In genomic region chr11:126647735-126648134, GRCh38 we compare ENCODE assay signal across 13 cellular contexts.
A peak's percentile ranks its signal among the peaks of the same experiment; 100 is the strongest.
DNase-seq lines count a peak whose midpoint lies in the region; ATAC-seq and TF ChIP-seq lines count a peak whose summit lies in the region.
"Had no signal": no experiment of that assay in that cellular context is flagged by ENCODE, and none has a peak within 500 bp of the region (broad histone marks: within the 10 kb centered on the region; RNA-seq: fewer than 3 reads in every experiment).

No MANE protein-coding gene starts in this region.

- in situ Hi-C loops in ACHN (cut with HindIII; ENCODE audit: low pct_ligation_motif_present, low pct_unique_long_range_greater_than_20kb, low sequenced_read_pairs): no loop called here
- in situ Hi-C loops in astrocyte of the spinal cord (cut with HindIII; ENCODE audit: low sequenced_read_pairs): no loop called here

- H3K4me3 ChIP-seq in astrocyte of the spinal cord (ENCODE audit: low read depth, low read length): no peak overlapping the region
- H3K4me3 ChIP-seq in kidney epithelial cell (ENCODE audit: low read depth, low read length): no peak overlapping the region

- TF ChIP-seq CTCF in astrocyte of the spinal cord (IDR thresholded peaks at IDR 0.05; ENCODE audit: low read depth, low read length): no peak
- TF ChIP-seq CTCF in kidney epithelial cell (IDR thresholded peaks at IDR 0.05; ENCODE audit: insufficient read depth, low read length, poor library complexity, severe bottlenecking): no peak

- ATAC-seq in HG03457 (IDR thresholded peaks at IDR 0.05; ENCODE audit: unreplicated experiment): no peak

- H3K36me3 ChIP-seq in kidney epithelial cell (ENCODE audit: control insufficient read depth, insufficient read depth, low read length): no peaks in the 10 kb centered on the region

- H3K27me3 ChIP-seq in kidney epithelial cell (ENCODE audit: control insufficient read depth, insufficient read depth, low read length): no peaks in the 10 kb centered on the region

- DNase-seq in ACHN (peak; percentile 57), HS-5 (ENCODE audit: low read depth) (peak; percentile 68), astrocyte of the spinal cord (ENCODE audit: low read depth, low spot score) (peak; percentile 88), kidney epithelial cell (ENCODE audit: low read depth) (peak; percentile 56), GM19238 (ENCODE audit: insufficient read length, low spot score) (no peak), NCI-H524 treated with DMSO at 0.1 percent for 48 hours (lab: John Stamatoyannopoulos, UW) (no peak), NCI-H1092 (lab: John Stamatoyannopoulos, UW) (no peak)
- DNase-seq: activated CD4-positive, alpha-beta T cell treated with anti-CD3 and anti-CD28 coated beads for 1 hour; activated effector memory CD4-positive, alpha-beta T cell treated with Interleukin-2 at 50 U/mL for 16 hours; NCI-H2171 treated with DMSO at 0.1 percent for 48 hours; Right ventricle myocardium superior; stimulated activated CD4-positive, alpha-beta T cell treated with anti-CD3 and anti-CD28 coated beads, Interleukin-4, amount 100 ng/mL, for 24 hours had no signal

Comparison
In these comparisons a context has a peak if more than half of its experiments do, and no peak if none do; other contexts are left out.
1. DNase-seq: peak in ACHN (single experiment), HS-5 (single experiment), astrocyte of the spinal cord (single experiment) and kidney epithelial cell (single experiment); none in GM19238 (single experiment), NCI-H524 treated with DMSO at 0.1 percent for 48 hours (single experiment) and NCI-H1092 (single experiment).